ENCODE assay signal across 11 cellular contexts in the genomic region with DNA sequence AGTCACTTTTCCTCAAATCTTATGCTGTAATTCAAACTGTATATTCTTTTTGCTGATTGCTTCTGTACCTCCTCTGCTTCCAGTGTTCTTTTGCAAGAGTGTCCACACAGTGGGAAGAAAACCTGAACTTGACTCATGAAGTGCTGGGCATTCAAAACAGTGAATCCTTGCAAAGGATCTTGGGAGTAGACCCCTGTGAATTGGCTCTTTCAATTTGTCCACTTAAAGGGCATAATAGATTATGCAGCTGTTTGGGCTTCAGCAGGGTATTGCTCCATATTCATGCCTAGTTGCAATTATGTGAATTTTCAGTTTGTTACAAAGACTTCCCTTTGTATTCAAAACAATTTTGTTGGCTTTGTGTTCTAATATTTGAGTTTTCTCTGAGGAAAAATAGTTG.
DNase-seq lines count a peak whose midpoint lies in the region; ATAC-seq lines count a peak whose summit lies in the region.
"Had no signal": no experiment of that assay in that cellular context is flagged by ENCODE, and none has a peak within 500 bp of the region (broad histone marks: within the 10 kb centered on the region; RNA-seq: fewer than 3 reads in every experiment).

No MANE protein-coding gene starts in this region.

- H3K4me1 ChIP-seq in HAP-1: peaks cover 69% of the 10 kb centered on the region
- H3K4me1 ChIP-seq in adipocyte (ENCODE audit: control insufficient read depth, insufficient read depth, low read length): peaks cover 58% of the 10 kb centered on the region

- DNase-seq in HAP-1 (ENCODE audit: low spot score in 2 of 2) (peak; percentile 63 to 96), NCI-H1436 treated with DMSO at 0.1 percent for 48 hours (lab: John Stamatoyannopoulos, UW) (peak; percentile 44), adipocyte (ENCODE audit: low read depth) (peak; percentile 53), midbrain (lab: John Stamatoyannopoulos, UW) (peak; percentile 23), putamen (ENCODE audit: low spot score) (no peak)
- no peak for DNase-seq in activated CD4-positive, CD25-positive, alpha-beta regulatory T cell treated with anti-CD3 and anti-CD28 coated beads, Interleukin-2, amount 50 U/mL, for 72 hours
- DNase-seq: activated CD4-positive, alpha-beta memory T cell treated with anti-CD3 and anti-CD28 coated beads for 36 hours; body of pancreas; transverse colon had no signal

- H3K36me3 ChIP-seq in HAP-1 (replicated peaks): no peaks in the 10 kb centered on the region
- H3K36me3 ChIP-seq in adipocyte (ENCODE audit: control insufficient read depth, insufficient read depth, low read length, severe bottlenecking): no peaks in the 10 kb centered on the region
- H3K36me3 ChIP-seq: transverse colon had no signal

- no peak for ATAC-seq in GM21360 (IDR thresholded peaks at IDR 0.05; ENCODE audit: unreplicated experiment)
- ATAC-seq in HG03442 (IDR thresholded peaks at IDR 0.05; ENCODE audit: unreplicated experiment): no peak
- ATAC-seq: body of pancreas had no signal

- H3K9me3 ChIP-seq in HAP-1 (no peaks in the 10 kb centered on the region), adipocyte (ENCODE audit: control insufficient read depth, low read length) (no peaks in the 10 kb centered on the region)
- H3K9me3 ChIP-seq: body of pancreas, transverse colon had no signal

- H3K27me3 ChIP-seq in HAP-1 (ENCODE audit: low read depth) (no peaks in the 10 kb centered on the region), adipocyte (replicated peaks; ENCODE audit: control insufficient read depth, insufficient read depth, low read length) (no peaks in the 10 kb centered on the region)
- H3K27me3 ChIP-seq: body of pancreas, transverse colon had no signal

- H3K4me3 ChIP-seq in HAP-1 (no peak overlapping the region), adipocyte (ENCODE audit: low read length) (peak overlapping the region; percentile 82)
- H3K4me3 ChIP-seq: body of pancreas, transverse colon had no signal

- in situ Hi-C loops in HAP-1 (cut with MboI; ENCODE audit: low sequenced_read_pairs): no loop called here

- H3K9ac ChIP-seq in adipocyte (ENCODE audit: low read length): peak overlapping the region; percentile 73

Comparison
In these comparisons a context has a peak if more than half of its experiments do, and no peak if none do; other contexts are left out.
1. DNase-seq: peak in HAP-1 (2 of 2), NCI-H1436 treated with DMSO at 0.1 percent for 48 hours (single experiment), adipocyte (single experiment) and midbrain (single experiment); none in putamen (single experiment) and activated CD4-positive, CD25-positive, alpha-beta regulatory T cell treated with anti-CD3 and anti-CD28 coated beads, Interleukin-2, amount 50 U/mL, for 72 hours (single experiment).